8 cellular contexts compared by ENCODE assay signal in the genomic region with DNA sequence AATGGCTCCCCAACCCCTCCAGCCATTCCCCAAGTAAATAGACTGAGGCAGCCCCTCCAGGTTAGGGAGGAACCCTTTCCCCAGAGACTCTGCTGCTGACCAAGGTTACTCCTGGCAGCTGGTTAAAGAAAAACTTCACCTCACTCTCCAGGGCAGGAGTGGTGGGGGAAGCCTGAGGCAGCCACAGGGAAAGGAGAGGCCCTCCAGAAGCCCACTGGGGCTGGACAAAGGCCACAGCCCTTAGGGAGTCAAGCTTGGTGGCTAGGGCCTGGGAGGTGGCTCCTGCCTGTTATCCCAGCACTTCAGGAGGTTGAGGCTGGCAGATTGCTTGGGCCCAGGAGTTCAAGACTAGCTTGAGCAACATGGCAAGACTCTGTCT. TPM values are rescaled to one million over a fixed set of nuclear protein-coding genes. Genes with fewer than 3 reads are reported as not detected.
DNase-seq lines count a peak whose midpoint lies in the region; ATAC-seq, FAIRE-seq and TF ChIP-seq lines count a peak whose summit lies in the region.

No MANE protein-coding gene starts in this region.

- intact Hi-C loops in activated naive CD4-positive, alpha-beta T cell treated with anti-CD3 and anti-CD28 coated beads for 36 hours (cut with micrococcal nuclease): loop anchor here (5.0 kb wide), 2 partner anchors 303 to 553 kb away; partner anchors contain the start of genes GLYCTK and UQCC5
- intact Hi-C loops in GM12878 (cut with micrococcal nuclease; ENCODE audit: unreplicated experiment): no loop called here
- intact Hi-C loops in transverse colon (cut with DNase I; ENCODE audit: low total_unique reads): no loop called here
- intact Hi-C loops in OCI-LY7 (cut with micrococcal nuclease; ENCODE audit: unreplicated experiment): no loop called here

- TF ChIP-seq POLR2A in GM12878 (IDR thresholded peaks at IDR 0.05; ENCODE audit: low read depth, low read length): no peak
- TF ChIP-seq POLR2A in transverse colon (IDR thresholded peaks at IDR 0.05): no peak

- H3K36me3 ChIP-seq in GM12878 (ENCODE audit: control insufficient read depth in 2 of 2, insufficient read depth in 2 of 2, low read length in 1 of 2) (no peaks in the 10 kb centered on the region), mesenchymal stem cell (ENCODE audit: control insufficient read depth in 1 of 2, insufficient read depth in 2 of 2, low read depth in 1 of 2, low read length in 2 of 2) (peaks cover 0 to 29% of the 10 kb centered on the region in 2 experiments), transverse colon (no peaks in the 10 kb centered on the region), OCI-LY7 (ENCODE audit: insufficient read depth, low read length) (no peaks in the 10 kb centered on the region)

- no peak for ATAC-seq in GM12878

- peak overlapping the region; percentile 63 for H2BK15ac ChIP-seq in mesenchymal stem cell (ENCODE audit: low read depth, poor library complexity, severe bottlenecking)

- no peaks in the 10 kb centered on the region for H3K9me2 ChIP-seq in OCI-LY7 (ENCODE audit: insufficient read depth, low read length)

- no peak for TF ChIP-seq RAD21 in GM12878 (IDR thresholded peaks at IDR 0.05; ENCODE audit: insufficient read depth, low read depth, low read length)

- BruUV-seq in GM12878 (replicated peaks; lab: Mats Ljungman, UMichigan) (no TSS peak), OCI-LY7 (replicated peaks; lab: Mats Ljungman, UMichigan) (no TSS peak)

- SMC1A ChIA-PET in GM12878 (lab: Charles Lee; ENCODE audit: uncharacterized antibody, unreplicated experiment): interaction anchor here (1.4 to 2.8 kb wide), 2 partner anchors 10 to 11 kb away, joined by 12 to 17 read pairs; partner anchors contain the start of genes ABHD14A, ABHD14B and RPL29

- H3K9ac ChIP-seq in GM12878 (ENCODE audit: control insufficient read depth, insufficient read depth, low read length): no peak overlapping the region
- peak overlapping the region; percentile 92 for H3K9ac ChIP-seq in mesenchymal stem cell (ENCODE audit: low read length)

- no peak overlapping the region for H2BK120ac ChIP-seq in mesenchymal stem cell (ENCODE audit: low read depth, low read length)

- POLR2A ChIA-PET in GM12878 (lab: Charles Lee) (interaction anchor here (0.9 to 4.0 kb wide), 3 partner anchors 10 to 1417 kb away, joined by 3 to 30 read pairs (median 28); partner anchors contain the start of genes ABHD14A, ABHD14B, C3orf18 and RPL29), OCI-LY7 (lab: Charles Lee) (interaction anchor here (0.7 kb wide), 1 partner anchor 136 kb away, joined by 4 read pairs; no protein-coding TSS in a partner anchor)

- peaks cover 3% of the 10 kb centered on the region for H3K79me2 ChIP-seq in GM12878 (ENCODE audit: control insufficient read depth, insufficient read depth, low read length)
- H3K79me2 ChIP-seq in OCI-LY7 (ENCODE audit: insufficient read depth, low read depth, low read length): no peaks in the 10 kb centered on the region

- peak overlapping the region; percentile 79 for H2AK5ac ChIP-seq in mesenchymal stem cell (ENCODE audit: low read length, severe bottlenecking)

- peak overlapping the region; percentile 71 for H4K91ac ChIP-seq in mesenchymal stem cell (ENCODE audit: low read length)

- no peak overlapping the region for H3K23ac ChIP-seq in mesenchymal stem cell (ENCODE audit: low read length in 2 of 2)

- H3K9me3 ChIP-seq in GM12878 (replicated peaks; ENCODE audit: control insufficient read depth, insufficient read depth, low read length): no peaks in the 10 kb centered on the region
- H3K9me3 ChIP-seq in mesenchymal stem cell (ENCODE audit: control insufficient read depth, low read length): no peaks in the 10 kb centered on the region
- no peaks in the 10 kb centered on the region for H3K9me3 ChIP-seq in transverse colon
- H3K9me3 ChIP-seq in OCI-LY7 (ENCODE audit: low read length): no peaks in the 10 kb centered on the region

- H3K27me3 Mint-ChIP-seq in activated naive CD4-positive, alpha-beta T cell treated with anti-CD3 and anti-CD28 coated beads for 36 hours (ENCODE audit: low read depth): no peaks in the 10 kb centered on the region

- H4K20me1 ChIP-seq in GM12878 (ENCODE audit: control insufficient read depth, insufficient read depth) (no peaks in the 10 kb centered on the region), OCI-LY7 (ENCODE audit: insufficient read depth, low read length) (no peaks in the 10 kb centered on the region)

- H3K4me3 Mint-ChIP-seq in activated naive CD4-positive, alpha-beta T cell treated with anti-CD3 and anti-CD28 coated beads for 36 hours: peak overlapping the region; percentile 95

- H3K18ac ChIP-seq in mesenchymal stem cell (ENCODE audit: low read depth in 1 of 2, low read length in 2 of 2): peak overlapping the region; percentile 3 to 34

- RAD21 ChIA-PET in GM12878 (lab: Charles Lee; ENCODE audit: unreplicated experiment): interaction anchor here (2.9 to 3.3 kb wide), 2 partner anchors 10 to 42 kb away, joined by 24 to 30 read pairs; partner anchors contain the start of genes ABHD14A, ABHD14B, PARP3 and RRP9

- FAIRE-seq in GM12878 (lab: Jason Lieb, UNC): no peak

- H3K27me3 ChIP-seq in GM12878 (replicated peaks in 1 of 2; ENCODE audit: control insufficient read depth in 2 of 2, insufficient read depth in 2 of 2, low read length in 1 of 2) (no peaks in the 10 kb centered on the region), mesenchymal stem cell (ENCODE audit: control insufficient read depth in 1 of 2, insufficient read depth in 1 of 2, low read length in 2 of 2) (no peaks in the 10 kb centered on the region), transverse colon (no peaks in the 10 kb centered on the region)

- H2AFZ ChIP-seq in GM12878 (ENCODE audit: control insufficient read depth, low read depth, low read length): no peak overlapping the region
- no peak overlapping the region for H2AFZ ChIP-seq in mesenchymal stem cell (ENCODE audit: low read depth, low read length)
- H2AFZ ChIP-seq in OCI-LY7 (ENCODE audit: low read length): no peak overlapping the region

- peaks cover 29% of the 10 kb centered on the region for H3K4me1 Mint-ChIP-seq in activated naive CD4-positive, alpha-beta T cell treated with anti-CD3 and anti-CD28 coated beads for 36 hours (ENCODE audit: low read depth)

- H2BK5ac ChIP-seq in mesenchymal stem cell (ENCODE audit: low read depth, low read length, poor library complexity, severe bottlenecking): no peak overlapping the region

- TF ChIP-seq EP300 in GM12878 (IDR thresholded peaks at IDR 0.05; ENCODE audit: borderline replicate concordance in 1 of 2, control insufficient read depth in 1 of 2, low read depth in 2 of 2, low read length in 2 of 2) (no peak), transverse colon (IDR thresholded peaks at IDR 0.05; ENCODE audit: low read depth) (no peak)

- in situ Hi-C loops in GM12878 (cut with MboI) (no loop called here), transverse colon (cut with MboI; ENCODE audit: low pct_ligation_motif_present in 1 of 4, low pct_unique_long_range_greater_than_20kb in 1 of 4, low sequenced_read_pairs in 3 of 4) (no loop called here)

- peak overlapping the region; percentile 9 to 98 for H2BK12ac ChIP-seq in mesenchymal stem cell (ENCODE audit: low read length in 2 of 2)

- no peak overlapping the region for H3K14ac ChIP-seq in mesenchymal stem cell (ENCODE audit: low read length in 2 of 2)

- TF ChIP-seq CTCF in GM12878 (IDR thresholded peaks at IDR 0.05 in 2 of 3, conservative IDR thresholded peaks at IDR 0.05 in 1 of 3; ENCODE audit: control insufficient read depth in 2 of 3, extremely low read depth in 1 of 3, insufficient read depth in 1 of 3, low read depth in 3 of 3, low read length in 3 of 3): no peak
- no peak for TF ChIP-seq CTCF in transverse colon (IDR thresholded peaks at IDR 0.05)
- TF ChIP-seq CTCF in OCI-LY7 (conservative IDR thresholded peaks at IDR 0.05; ENCODE audit: low read length): no peak

- H3K27ac ChIP-seq in GM12878 (ENCODE audit: control insufficient read depth, insufficient read depth): no peak overlapping the region
- H3K27ac ChIP-seq in mesenchymal stem cell (ENCODE audit: low read length, poor library complexity, severe bottlenecking): peak overlapping the region; percentile 13
- peak overlapping the region; percentile 89 to 99 (median 96) for H3K27ac ChIP-seq in transverse colon
- no peak overlapping the region for H3K27ac ChIP-seq in OCI-LY7 (ENCODE audit: low read depth, low read length, poor library complexity, severe bottlenecking)

- H3K9me3 Mint-ChIP-seq in activated naive CD4-positive, alpha-beta T cell treated with anti-CD3 and anti-CD28 coated beads for 36 hours: no peaks in the 10 kb centered on the region

- H4K8ac ChIP-seq in mesenchymal stem cell (ENCODE audit: low read length): no peak overlapping the region

- peak overlapping the region; percentile 36 for H3K27ac Mint-ChIP-seq in activated naive CD4-positive, alpha-beta T cell treated with anti-CD3 and anti-CD28 coated beads for 36 hours

- H3K4me1 ChIP-seq in GM12878 (ENCODE audit: control insufficient read depth, insufficient read depth, low read length) (peaks cover 8% of the 10 kb centered on the region), mesenchymal stem cell (ENCODE audit: control insufficient read depth, insufficient read depth, low read depth, low read length) (peaks cover 20% of the 10 kb centered on the region), transverse colon (peaks cover 18 to 48% (median 35%) of the 10 kb centered on the region in 4 donors), OCI-LY7 (ENCODE audit: insufficient read depth, low read length, poor library complexity, severe bottlenecking) (peaks cover 8% of the 10 kb centered on the region)

- peak overlapping the region in 1 of 2 experiments; percentile 18 for H3K4ac ChIP-seq in mesenchymal stem cell (ENCODE audit: low read depth in 1 of 2, low read length in 2 of 2)

- H3K4me3 ChIP-seq in GM12878 (no peak overlapping the region), mesenchymal stem cell (ENCODE audit: insufficient read depth in 1 of 2, low read depth in 1 of 2, low read length in 2 of 2) (peak overlapping the region in 1 of 2 experiments; percentile 95), transverse colon (peak overlapping the region in 1 of 4 donors; percentile 50), OCI-LY7 (ENCODE audit: low read depth, low read length, poor library complexity, severe bottlenecking) (no peak overlapping the region)

- DNase-seq in activated naive CD4-positive, alpha-beta T cell treated with anti-CD3 and anti-CD28 coated beads for 36 hours: no peak
- DNase-seq in activated naive CD4-positive, alpha-beta T cell treated with anti-CD3 and anti-CD28 coated beads, Interleukin-2, amount 50 U/mL, for 16 hours: no peak
- no peak for DNase-seq in GM12878 (ENCODE audit: low read depth, low spot score)
- DNase-seq in mesenchymal stem cell: no peak
- no peak for DNase-seq in transverse colon
- DNase-seq in DMS114 treated with DMSO at 0.1 percent for 48 hours (lab: John Stamatoyannopoulos, UW; ENCODE audit: unreplicated experiment): no peak
- DNase-seq in OCI-LY7 (ENCODE audit: low spot score): no peak
- no peak for DNase-seq in effector CD8-positive, alpha-beta T cell (lab: John Stamatoyannopoulos, UW)

- H3K79me1 ChIP-seq in mesenchymal stem cell (replicated peaks; ENCODE audit: low read length, poor library complexity, severe bottlenecking): peaks cover 13% of the 10 kb centered on the region

- H3K36me3 Mint-ChIP-seq in activated naive CD4-positive, alpha-beta T cell treated with anti-CD3 and anti-CD28 coated beads for 36 hours (ENCODE audit: low read depth): peaks cover 2% of the 10 kb centered on the region

- CTCF ChIA-PET in activated naive CD4-positive, alpha-beta T cell treated with anti-CD3 and anti-CD28 coated beads for 36 hours (lab: Charles Lee): interaction anchor here (1.9 to 3.9 kb wide), 2 partner anchors 11 to 72 kb away, joined by 4 to 40 read pairs; partner anchors contain the start of genes ABHD14B and DUSP7
- CTCF ChIA-PET in GM12878 (lab: Yijun Ruan, JAX) (interaction anchor here (0.6 to 4.6 kb wide), 4 partner anchors 11 to 428 kb away, joined by 4 to 56 read pairs (median 19); partner anchors contain the start of genes ABHD14A, ABHD14B, PARP3 and RRP9), OCI-LY7 (lab: Charles Lee; ENCODE audit: unreplicated experiment) (no interaction called here)

- H3K4me2 ChIP-seq in GM12878 (ENCODE audit: control insufficient read depth, insufficient read depth) (peak overlapping the region; percentile 96; the same call in 1 of the 2 replicates), mesenchymal stem cell (ENCODE audit: low read length, poor library complexity, severe bottlenecking) (no peak overlapping the region), OCI-LY7 (ENCODE audit: low read length) (no peak overlapping the region)

RNA-seq across cellular contexts. Expression of gene ACY1, which starts 0.9 kb away (rescaled TPM):
- total RNA-seq in activated naive CD4-positive, alpha-beta T cell treated with anti-CD3 and anti-CD28 coated beads for 36 hours: 10 to 100 TPM; 62.1 to 68.9 TPM
- total RNA-seq in GM12878 (2013; cell fraction: nucleolus; rRNA removed): 11.6 and 14.6 TPM in 2 replicates
- total RNA-seq in GM12878 (2014; rRNA removed) (28.9 and 35.1 TPM in 2 replicates), GM12878 (2014; rRNA removed; fragmentation: Illumina TruSeq; extraction: Trizol) (19.0 and 22.3 TPM in 2 replicates), GM12878 (2021) (27.4 and 33.5 TPM in 2 replicates), transverse colon (100 to 1,000 TPM; 165 to 426 (median 250) TPM), OCI-LY7 (2022) (4.0 and 5.6 TPM in 2 replicates)
- polyA plus RNA-seq in GM12878 (2011; ENCODE audit: low read depth): 62.9 TPM
- polyA plus RNA-seq in GM12878 (2011; rRNA removed) (12.5 and 18.5 TPM in 2 replicates), GM12878 (2014; fragmentation: Illumina TruSeq; extraction: Trizol) (6.4 and 18.8 TPM in 2 replicates), GM12878 (2014; fragmentation: Nextera tagmentation; extraction: Ambion mirVana) (10 to 100 TPM; 19.8 to 28.2 TPM), GM12878 (2014; rRNA removed) (31.3 and 42.2 TPM in 2 replicates), GM12878 (2016; fragmentation: Nextera tagmentation; extraction: Ambion mirVana) (10 to 100 TPM; 32.0 to 37.0 TPM)
- polyA plus RNA-seq in GM12878 (2011; cell fraction: cytosol; rRNA removed): 31.5 and 32.0 TPM in 2 replicates
- polyA plus RNA-seq in GM12878 (2011; cell fraction: nucleus; rRNA removed): 36.7 and 37.0 TPM in 2 replicates
- 30.6 and 33.0 TPM in 2 replicates for polyA plus RNA-seq in GM12878 (2012)
- polyA minus RNA-seq in GM12878 (2011; rRNA and poly(A)+ RNA removed): 18.5 and 20.4 TPM in 2 replicates
- polyA minus RNA-seq in GM12878 (2011; cell fraction: cytosol; rRNA and poly(A)+ RNA removed): 7.4 and 9.5 TPM in 2 replicates
- polyA minus RNA-seq in GM12878 (2011; cell fraction: nucleus; rRNA and poly(A)+ RNA removed): 10.3 and 14.9 TPM in 2 replicates
- 14.0 TPM for polyA plus RNA-seq in mesenchymal stem cell (2013, experiment 1 of 2)
- polyA plus RNA-seq in mesenchymal stem cell (2013, experiment 2 of 2): 14.7 TPM
- total RNA-seq in OCI-LY7 (2014; rRNA removed; shearing (Covaris generic)): 0.54 and 3.3 TPM in 2 replicates

RNA-seq across cellular contexts. Expression of gene ABHD14A, which starts 9.4 kb away (rescaled TPM):
- 1 to 10 TPM; 5.4 to 5.7 TPM for total RNA-seq in activated naive CD4-positive, alpha-beta T cell treated with anti-CD3 and anti-CD28 coated beads for 36 hours
- 2.9 TPM in 2 replicates for total RNA-seq in GM12878 (2013; cell fraction: nucleolus; rRNA removed)
- total RNA-seq in GM12878 (2014; rRNA removed) (12.2 and 13.1 TPM in 2 replicates), GM12878 (2014; rRNA removed; fragmentation: Illumina TruSeq; extraction: Trizol) (5.0 and 5.9 TPM in 2 replicates), GM12878 (2021) (9.3 and 12.2 TPM in 2 replicates), transverse colon (10 to 100 TPM in 2 of 4 donors, 1 to 10 TPM in 2; 2.0 to 11.3 (median 7.7) TPM), OCI-LY7 (2022) (8.9 and 10.5 TPM in 2 replicates)
- 4.0 TPM for polyA plus RNA-seq in GM12878 (2011; ENCODE audit: low read depth)
- polyA plus RNA-seq in GM12878 (2011; rRNA removed) (4.9 and 6.5 TPM in 2 replicates), GM12878 (2014; fragmentation: Illumina TruSeq; extraction: Trizol) (2.4 and 5.6 TPM in 2 replicates), GM12878 (2014; fragmentation: Nextera tagmentation; extraction: Ambion mirVana) (1 to 10 TPM; 1.2 to 2.2 TPM), GM12878 (2014; rRNA removed) (12.6 and 12.9 TPM in 2 replicates), GM12878 (2016; fragmentation: Nextera tagmentation; extraction: Ambion mirVana) (10 to 100 TPM; 22.4 to 27.0 TPM)
- polyA plus RNA-seq in GM12878 (2011; cell fraction: cytosol; rRNA removed): 14.2 and 22.6 TPM in 2 replicates
- 6.8 and 7.8 TPM in 2 replicates for polyA plus RNA-seq in GM12878 (2011; cell fraction: nucleus; rRNA removed)
- 7.6 and 8.2 TPM in 2 replicates for polyA plus RNA-seq in GM12878 (2012)
- 2.6 and 6.4 TPM in 2 replicates for polyA minus RNA-seq in GM12878 (2011; rRNA and poly(A)+ RNA removed)
- 2.9 and 3.9 TPM in 2 replicates for polyA minus RNA-seq in GM12878 (2011; cell fraction: cytosol; rRNA and poly(A)+ RNA removed)
- polyA minus RNA-seq in GM12878 (2011; cell fraction: nucleus; rRNA and poly(A)+ RNA removed): 0.86 and 1.6 TPM in 2 replicates
- 19.9 TPM for polyA plus RNA-seq in mesenchymal stem cell (2013, experiment 1 of 2)
- polyA plus RNA-seq in mesenchymal stem cell (2013, experiment 2 of 2): 19.9 TPM
- total RNA-seq in OCI-LY7 (2014; rRNA removed; shearing (Covaris generic)): 3.7 and 7.5 TPM in 2 replicates

RNA-seq across cellular contexts. Expression of gene ABHD14B, which starts 10.4 kb away (rescaled TPM):
- total RNA-seq in activated naive CD4-positive, alpha-beta T cell treated with anti-CD3 and anti-CD28 coated beads for 36 hours: 10 to 100 TPM; 81.8 to 85.8 TPM
- 29.6 and 35.3 TPM in 2 replicates for total RNA-seq in GM12878 (2013; cell fraction: nucleolus; rRNA removed)
- total RNA-seq in GM12878 (2014; rRNA removed) (59.9 and 62.4 TPM in 2 replicates), GM12878 (2014; rRNA removed; fragmentation: Illumina TruSeq; extraction: Trizol) (28.9 and 30.5 TPM in 2 replicates), GM12878 (2021) (58.3 and 58.8 TPM in 2 replicates), transverse colon (100 to 1,000 TPM in 2 of 4 donors, 10 to 100 TPM in 2; 34.4 to 119 (median 99.7) TPM), OCI-LY7 (2022) (40.1 and 41.4 TPM in 2 replicates)
- 35.7 TPM for polyA plus RNA-seq in GM12878 (2011; ENCODE audit: low read depth)
- polyA plus RNA-seq in GM12878 (2011; rRNA removed) (45.4 and 76.5 TPM in 2 replicates), GM12878 (2014; fragmentation: Illumina TruSeq; extraction: Trizol) (35.9 and 51.1 TPM in 2 replicates), GM12878 (2014; fragmentation: Nextera tagmentation; extraction: Ambion mirVana) (10 to 100 TPM in 1 of 2 experiments, 1 to 10 TPM in 1; 7.8 to 14.2 TPM), GM12878 (2014; rRNA removed) (73.0 and 80.4 TPM in 2 replicates), GM12878 (2016; fragmentation: Nextera tagmentation; extraction: Ambion mirVana) (10 to 100 TPM; 47.2 to 50.9 TPM)
- 80.0 and 92.8 TPM in 2 replicates for polyA plus RNA-seq in GM12878 (2011; cell fraction: cytosol; rRNA removed)
- 39.8 and 51.9 TPM in 2 replicates for polyA plus RNA-seq in GM12878 (2011; cell fraction: nucleus; rRNA removed)
- 54.6 and 64.2 TPM in 2 replicates for polyA plus RNA-seq in GM12878 (2012)
- 53.4 and 78.7 TPM in 2 replicates for polyA minus RNA-seq in GM12878 (2011; rRNA and poly(A)+ RNA removed)
- 18.1 and 25.1 TPM in 2 replicates for polyA minus RNA-seq in GM12878 (2011; cell fraction: cytosol; rRNA and poly(A)+ RNA removed)
- 12.8 and 21.3 TPM in 2 replicates for polyA minus RNA-seq in GM12878 (2011; cell fraction: nucleus; rRNA and poly(A)+ RNA removed)
- polyA plus RNA-seq in mesenchymal stem cell (2013, experiment 1 of 2): 15.5 TPM
- 15.1 TPM for polyA plus RNA-seq in mesenchymal stem cell (2013, experiment 2 of 2)
- total RNA-seq in OCI-LY7 (2014; rRNA removed; shearing (Covaris generic)): 11.3 and 16.1 TPM in 2 replicates

RNA-seq across cellular contexts. Expression of gene RPL29, which starts 11.4 kb away (rescaled TPM):
- 1,000 to 10,000 TPM; 1,927 to 1,957 TPM for total RNA-seq in activated naive CD4-positive, alpha-beta T cell treated with anti-CD3 and anti-CD28 coated beads for 36 hours
- 312 and 327 TPM in 2 replicates for total RNA-seq in GM12878 (2013; cell fraction: nucleolus; rRNA removed)
- total RNA-seq in GM12878 (2014; rRNA removed) (1,707 and 1,708 TPM in 2 replicates), GM12878 (2014; rRNA removed; fragmentation: Illumina TruSeq; extraction: Trizol) (2,030 and 2,061 TPM in 2 replicates), GM12878 (2021) (1,814 and 1,873 TPM in 2 replicates), transverse colon (1,000 to 10,000 TPM in 1 of 4 donors, 100 to 1,000 TPM in 3; 366 to 1,281 (median 746) TPM), OCI-LY7 (2022) (1,513 and 1,535 TPM in 2 replicates)
- polyA plus RNA-seq in GM12878 (2011; ENCODE audit: low read depth): 2,919 TPM
- polyA plus RNA-seq in GM12878 (2011; rRNA removed) (1,274 and 1,606 TPM in 2 replicates), GM12878 (2014; fragmentation: Illumina TruSeq; extraction: Trizol) (1,724 and 2,477 TPM in 2 replicates), GM12878 (2014; fragmentation: Nextera tagmentation; extraction: Ambion mirVana) (1,000 to 10,000 TPM; 1,053 to 1,085 TPM), GM12878 (2014; rRNA removed) (2,075 and 2,190 TPM in 2 replicates), GM12878 (2016; fragmentation: Nextera tagmentation; extraction: Ambion mirVana) (1,000 to 10,000 TPM; 1,397 to 1,403 TPM)
- polyA plus RNA-seq in GM12878 (2011; cell fraction: cytosol; rRNA removed): 2,998 and 3,537 TPM in 2 replicates
- polyA plus RNA-seq in GM12878 (2011; cell fraction: nucleus; rRNA removed): 1,112 and 1,184 TPM in 2 replicates
- polyA plus RNA-seq in GM12878 (2012): 3,236 and 3,576 TPM in 2 replicates
- polyA minus RNA-seq in GM12878 (2011; rRNA and poly(A)+ RNA removed): 1,357 and 1,638 TPM in 2 replicates
- polyA minus RNA-seq in GM12878 (2011; cell fraction: cytosol; rRNA and poly(A)+ RNA removed): 571 and 626 TPM in 2 replicates
- 256 and 363 TPM in 2 replicates for polyA minus RNA-seq in GM12878 (2011; cell fraction: nucleus; rRNA and poly(A)+ RNA removed)
- polyA plus RNA-seq in mesenchymal stem cell (2013, experiment 1 of 2): 1,869 TPM
- 1,864 TPM for polyA plus RNA-seq in mesenchymal stem cell (2013, experiment 2 of 2)
- 1,739 and 1,781 TPM in 2 replicates for total RNA-seq in OCI-LY7 (2014; rRNA removed; shearing (Covaris generic))

RNA-seq across cellular contexts. Expression of gene PCBP4, which starts 17.0 kb away (rescaled TPM):
- 1 to 10 TPM; 8.9 to 9.1 TPM for total RNA-seq in activated naive CD4-positive, alpha-beta T cell treated with anti-CD3 and anti-CD28 coated beads for 36 hours
- total RNA-seq in GM12878 (2013; cell fraction: nucleolus; rRNA removed): 7.2 and 8.2 TPM in 2 replicates
- total RNA-seq in GM12878 (2014; rRNA removed) (10.7 and 11.5 TPM in 2 replicates), GM12878 (2014; rRNA removed; fragmentation: Illumina TruSeq; extraction: Trizol) (4.2 and 4.7 TPM in 2 replicates), GM12878 (2021) (13.3 and 14.5 TPM in 2 replicates), transverse colon (100 to 1,000 TPM in 1 of 4 donors, 10 to 100 TPM in 3; 22.4 to 382 (median 63.6) TPM), OCI-LY7 (2022) (12.5 and 14.4 TPM in 2 replicates)
- polyA plus RNA-seq in GM12878 (2011; ENCODE audit: low read depth): 4.1 TPM
- polyA plus RNA-seq in GM12878 (2011; rRNA removed) (2.7 and 4.2 TPM in 2 replicates), GM12878 (2014; fragmentation: Illumina TruSeq; extraction: Trizol) (1.9 and 4.7 TPM in 2 replicates), GM12878 (2014; fragmentation: Nextera tagmentation; extraction: Ambion mirVana) (under 1 TPM; 0.05 to 0.24 TPM), GM12878 (2014; rRNA removed) (13.4 and 15.3 TPM in 2 replicates), GM12878 (2016; fragmentation: Nextera tagmentation; extraction: Ambion mirVana) (1 to 10 TPM; 3.6 to 4.0 TPM)
- 6.2 and 6.8 TPM in 2 replicates for polyA plus RNA-seq in GM12878 (2011; cell fraction: cytosol; rRNA removed)
- 21.4 and 24.7 TPM in 2 replicates for polyA plus RNA-seq in GM12878 (2011; cell fraction: nucleus; rRNA removed)
- polyA plus RNA-seq in GM12878 (2012): 6.4 and 9.0 TPM in 2 replicates
- polyA minus RNA-seq in GM12878 (2011; rRNA and poly(A)+ RNA removed): 1.4 and 4.2 TPM in 2 replicates
- 0.94 and 3.1 TPM in 2 replicates for polyA minus RNA-seq in GM12878 (2011; cell fraction: cytosol; rRNA and poly(A)+ RNA removed)
- 2.2 and 2.5 TPM in 2 replicates for polyA minus RNA-seq in GM12878 (2011; cell fraction: nucleus; rRNA and poly(A)+ RNA removed)
- polyA plus RNA-seq in mesenchymal stem cell (2013, experiment 1 of 2): 32.5 TPM
- polyA plus RNA-seq in mesenchymal stem cell (2013, experiment 2 of 2): 31.0 TPM
- 1.4 and 2.0 TPM in 2 replicates for total RNA-seq in OCI-LY7 (2014; rRNA removed; shearing (Covaris generic))

Comparison
In these comparisons a context has a peak if more than half of its experiments do, and no peak if none do; other contexts are left out.
1. H3K27ac ChIP-seq: peak in mesenchymal stem cell (single experiment) and transverse colon (4 of 4); none in GM12878 (single experiment) and OCI-LY7 (single experiment).